ENCODE assay signal across 8 cellular contexts in genomic region chr1:156848461-156849150, GRCh38. TPM values are rescaled to one million over a fixed set of nuclear protein-coding genes. Genes with fewer than 3 reads are reported as not detected.
A peak's percentile ranks its signal among the peaks of the same experiment; 100 is the strongest.
DNase-seq lines count a peak whose midpoint lies in the region; ATAC-seq and FAIRE-seq lines count a peak whose summit lies in the region.

No MANE protein-coding gene starts in this region.

- H3K36me3 Mint-ChIP-seq in activated T-helper 17 cell treated with anti-CD3 and anti-CD28 coated beads, Interleukin-2, amount 50 U/mL, for 72 hours (ENCODE audit: low read depth), result no peaks in the 10 kb centered on the region

- no peak overlapping the region for H3K27ac ChIP-seq in caudate nucleus (ENCODE audit: low read depth, low read length)

- H3K27me3 Mint-ChIP-seq in activated T-helper 17 cell treated with anti-CD3 and anti-CD28 coated beads, Interleukin-2, amount 50 U/mL, for 72 hours, result peaks cover 8% of the 10 kb centered on the region

- no peaks in the 10 kb centered on the region for H3K9me3 Mint-ChIP-seq in activated T-helper 17 cell treated with anti-CD3 and anti-CD28 coated beads, Interleukin-2, amount 50 U/mL, for 72 hours

- FAIRE-seq in RCC 7860 (lab: Jason Lieb, UNC), result no peak

- H3K4me3 Mint-ChIP-seq in activated T-helper 17 cell treated with anti-CD3 and anti-CD28 coated beads, Interleukin-2, amount 50 U/mL, for 72 hours, result peak overlapping the region; percentile 68

- DNase-seq in T follicular helper cell (ENCODE audit: low read depth) (peak; percentile 55), iPS-NIHi7 (ENCODE audit: extremely low spot score) (peak; percentile 81), caudate nucleus (lab: John Stamatoyannopoulos, UW) (no peak), RCC 7860 (ENCODE audit: low spot score) (no peak)
- DNase-seq in stimulated activated CD8-positive, alpha-beta memory T cell treated with anti-CD3 and anti-CD28 coated beads, Interleukin-2, amount 100 ng/mL, for 1 hour (ENCODE audit: low read depth in 2 of 2), result peak; percentile 31 to 52

- peak; percentile 89 for ATAC-seq in activated T-helper 17 cell treated with anti-CD3 and anti-CD28 coated beads, Interleukin-2, amount 50 U/mL, for 72 hours (replicated peaks)
- ATAC-seq in GM19395 (IDR thresholded peaks at IDR 0.05; ENCODE audit: unreplicated experiment), result no peak
- no peak for ATAC-seq in HG02759 (IDR thresholded peaks at IDR 0.05; ENCODE audit: unreplicated experiment)

- H3K4me1 Mint-ChIP-seq in activated T-helper 17 cell treated with anti-CD3 and anti-CD28 coated beads, Interleukin-2, amount 50 U/mL, for 72 hours, result peaks cover 6% of the 10 kb centered on the region

- H3K27ac Mint-ChIP-seq in activated T-helper 17 cell treated with anti-CD3 and anti-CD28 coated beads, Interleukin-2, amount 50 U/mL, for 72 hours, result peak overlapping the region; percentile 65

RNA-seq across cellular contexts. Expression of gene INSRR, which starts 10.3 kb away (rescaled TPM):
- under 1 TPM; 0.04 to 0.66 TPM for total RNA-seq in activated T-helper 17 cell treated with anti-CD3 and anti-CD28 coated beads, Interleukin-2, amount 50 U/mL, for 72 hours

RNA-seq across cellular contexts. Expression of gene NTRK1, which starts 12.1 kb away (rescaled TPM):
- total RNA-seq in activated T-helper 17 cell treated with anti-CD3 and anti-CD28 coated beads, Interleukin-2, amount 50 U/mL, for 72 hours, result 10 to 100 TPM in 1 of 2 donors, 1 to 10 TPM in 1; 2.5 to 13.3 TPM

RNA-seq across cellular contexts. Expression of gene SH2D2A, which starts 32.0 kb away (rescaled TPM):
- total RNA-seq in activated T-helper 17 cell treated with anti-CD3 and anti-CD28 coated beads, Interleukin-2, amount 50 U/mL, for 72 hours, result 100 to 1,000 TPM; 173 to 257 TPM

RNA-seq across cellular contexts. Expression of gene PEAR1, which starts 44.9 kb away (rescaled TPM):
- not detected for total RNA-seq in activated T-helper 17 cell treated with anti-CD3 and anti-CD28 coated beads, Interleukin-2, amount 50 U/mL, for 72 hours

Comparison
In these comparisons a context has a peak if more than half of its experiments do, and no peak if none do; other contexts are left out.
1. DNase-seq: peak in T follicular helper cell (single experiment), iPS-NIHi7 (single experiment) and stimulated activated CD8-positive, alpha-beta memory T cell treated with anti-CD3 and anti-CD28 coated beads, Interleukin-2, amount 100 ng/mL, for 1 hour (2 of 2); none in caudate nucleus (0 of 61) and RCC 7860 (single experiment).